In genomic region chr6:56021943-56022342, GRCh38 we compare ENCODE assay signal across 17 cellular contexts.
DNase-seq lines count a peak whose midpoint lies in the region; ATAC-seq and TF ChIP-seq lines count a peak whose summit lies in the region.
"Had no signal": no experiment of that assay in that cellular context is flagged by ENCODE, and none has a peak within 500 bp of the region (broad histone marks: within the 10 kb centered on the region; RNA-seq: fewer than 3 reads in every experiment).

No MANE protein-coding gene starts in this region.

- DNase-seq in IMR-90, result no peak
- peak; percentile 56 to 77 for DNase-seq in SJSA1 (ENCODE audit: low read depth in 1 of 2, low spot score in 2 of 2)
- DNase-seq in foreskin melanocyte, result peak; percentile 17
- no peak for DNase-seq in activated CD4-positive, alpha-beta T cell treated with anti-CD3 and anti-CD28 coated beads for 1 hour
- DNase-seq in DMS79 treated with DMSO at 0.1 percent for 48 hours (lab: John Stamatoyannopoulos, UW), result no peak
- no peak for DNase-seq in right atrium auricular region (ENCODE audit: low spot score)
- no peak for DNase-seq in transverse colon
- DNase-seq: activated CD4-positive, alpha-beta memory T cell treated with anti-CD3 and anti-CD28 coated beads, Interleukin-2, amount 10 ng/mL, durations not matched to agents 7 days and 5 days; activated T-cell treated with anti-CD3 and anti-CD28 coated beads, Interleukin-2, amount 50 U/mL, for 72 hours; effector memory CD8-positive, alpha-beta T cell; EL; gastrocnemius medialis; GOT3; natural killer cell had no signal

- no peak overlapping the region for H2BK20ac ChIP-seq in IMR-90 (ENCODE audit: low read depth, low read length)

- no peaks in the 10 kb centered on the region for H4K20me1 ChIP-seq in IMR-90 (ENCODE audit: insufficient read depth, low read length)
- H4K20me1 ChIP-seq: BLaER1 treated with 17β-estradiol and CSF1 and Interleukin-3, amounts not matched to agents 10 nM and 100 nM had no signal

- TF ChIP-seq EP300 in transverse colon (IDR thresholded peaks at IDR 0.05; ENCODE audit: low read depth), result no peak

- TF ChIP-seq CTCF in C4-2B (conservative IDR thresholded peaks at IDR 0.05), result peak; percentile 45
- 0 out of 2 replicates have a peak, but pooled peaks have one; percentile 14 for TF ChIP-seq CTCF in IMR-90 (conservative IDR thresholded peaks at IDR 0.05; ENCODE audit: low read depth, low read length)
- no peak for TF ChIP-seq CTCF in right atrium auricular region (IDR thresholded peaks at IDR 0.05)
- no peak for TF ChIP-seq CTCF in transverse colon (IDR thresholded peaks at IDR 0.05)

- H2AK5ac ChIP-seq in IMR-90 (ENCODE audit: low read depth, low read length), result no peak overlapping the region

- H3K4ac ChIP-seq in IMR-90 (ENCODE audit: low read depth, low read length), result no peak overlapping the region

- in situ Hi-C loops in IMR-90 (cut with MboI; ENCODE audit: low sequenced_read_pairs) (no loop called here), transverse colon (cut with MboI; ENCODE audit: low pct_ligation_motif_present in 1 of 4, low pct_unique_long_range_greater_than_20kb in 1 of 4, low sequenced_read_pairs in 3 of 4) (no loop called here)

- no peak overlapping the region for H2AFZ ChIP-seq in IMR-90 (replicated peaks; ENCODE audit: low read length, poor library complexity)

- no CpG with 5 or more reads among the region's 2 CpGs for WGBS in IMR-90 (ENCODE audit: extremely low coverage in 2 of 2, insufficient read length in 1 of 2), 2 experiments
- WGBS in transverse colon (ENCODE audit: low coverage in 1 of 2), 2 donors, result 65 to 86% methylated on average over 2 of the region's 2 CpGs

- TF ChIP-seq RAD21 in IMR-90 (IDR thresholded peaks at IDR 0.05; ENCODE audit: low read length), result no peak

- H3K4me3 ChIP-seq in IMR-90 (ENCODE audit: insufficient read depth, low read depth, low read length) (no peak overlapping the region), SJSA1 (no peak overlapping the region), right atrium auricular region (no peak overlapping the region), transverse colon (no peak overlapping the region)
- H3K4me3 ChIP-seq: BLaER1 treated with 17β-estradiol and CSF1 and Interleukin-3, amounts not matched to agents 10 nM and 100 nM; gastrocnemius medialis; lung had no signal

- TF ChIP-seq POLR2A in IMR-90 (IDR thresholded peaks at IDR 0.05; ENCODE audit: low read depth, low read length), result no peak
- no peak for TF ChIP-seq POLR2A in transverse colon (IDR thresholded peaks at IDR 0.05)

- H3K56ac ChIP-seq in IMR-90 (ENCODE audit: extremely low read depth, insufficient read depth, low read length), result no peak overlapping the region

- H3K36me3 ChIP-seq in IMR-90 (ENCODE audit: control insufficient read depth, insufficient read depth, low read length) (no peaks in the 10 kb centered on the region), SJSA1 (no peaks in the 10 kb centered on the region), right atrium auricular region (no peaks in the 10 kb centered on the region), transverse colon (no peaks in the 10 kb centered on the region)
- H3K36me3 ChIP-seq: BLaER1 treated with 17β-estradiol and CSF1 and Interleukin-3, amounts not matched to agents 10 nM and 100 nM; gastrocnemius medialis had no signal

- H3K9me1 ChIP-seq in IMR-90 (ENCODE audit: insufficient read depth, low read length), result no peaks in the 10 kb centered on the region

- H2BK120ac ChIP-seq in IMR-90 (ENCODE audit: low read depth, low read length), result no peak overlapping the region

- H3K4me1 ChIP-seq in IMR-90 (ENCODE audit: control insufficient read depth, insufficient read depth, low read length) (no peaks in the 10 kb centered on the region), SJSA1 (replicated peaks) (peaks cover 21% of the 10 kb centered on the region), right atrium auricular region (peaks cover 0 to 5% of the 10 kb centered on the region in 2 donors), transverse colon (no peaks in the 10 kb centered on the region)
- H3K4me1 ChIP-seq: gastrocnemius medialis had no signal

- no peak overlapping the region for H4K91ac ChIP-seq in IMR-90 (ENCODE audit: insufficient read depth, low read depth, low read length)

- H3K18ac ChIP-seq in IMR-90 (ENCODE audit: low read depth, low read length), result no peak overlapping the region

- H3K27ac ChIP-seq in C4-2B, result no peak overlapping the region
- H3K27ac ChIP-seq in IMR-90 (ENCODE audit: insufficient read depth, low read length), result no peak overlapping the region
- H3K27ac ChIP-seq in SJSA1, result peak overlapping the region; percentile 69
- no peak overlapping the region for H3K27ac ChIP-seq in right atrium auricular region
- no peak overlapping the region for H3K27ac ChIP-seq in transverse colon
- H3K27ac ChIP-seq: BLaER1 treated with 17β-estradiol and CSF1 and Interleukin-3, amounts not matched to agents 10 nM and 100 nM; gastrocnemius medialis had no signal

- H3K27me3 ChIP-seq in IMR-90 (ENCODE audit: control insufficient read depth, insufficient read depth, low read length) (no peaks in the 10 kb centered on the region; the same call in 1 of the 2 replicates), SJSA1 (replicated peaks) (no peaks in the 10 kb centered on the region), right atrium auricular region (no peaks in the 10 kb centered on the region), transverse colon (no peaks in the 10 kb centered on the region)
- H3K27me3 ChIP-seq: BLaER1 treated with 17β-estradiol and CSF1 and Interleukin-3, amounts not matched to agents 10 nM and 100 nM; gastrocnemius medialis had no signal

- no peaks in the 10 kb centered on the region for H3K79me1 ChIP-seq in IMR-90 (ENCODE audit: low read depth in 1 of 2, low read length in 2 of 2)

- no peak overlapping the region for H2BK5ac ChIP-seq in IMR-90 (ENCODE audit: low read depth, low read length, poor library complexity, severe bottlenecking)

- H3K23ac ChIP-seq in IMR-90 (ENCODE audit: low read depth, low read length), result no peak overlapping the region

- CTCF ChIA-PET in IMR-90 (lab: Yijun Ruan, JAX), result no interaction called here

- no TSS peak for BruUV-seq in IMR-90 (replicated peaks; lab: Mats Ljungman, UMichigan)

- H3K4me2 ChIP-seq in IMR-90 (ENCODE audit: low read depth, low read length), result no peak overlapping the region

- no peak overlapping the region for H2BK15ac ChIP-seq in IMR-90 (ENCODE audit: low read depth, low read length)

- no peak overlapping the region for H2AK9ac ChIP-seq in IMR-90 (replicated peaks; ENCODE audit: low read depth, low read length, poor library complexity)

- no peak overlapping the region for H4K5ac ChIP-seq in IMR-90 (ENCODE audit: low read depth, low read length)

- dilution Hi-C loops in IMR-90 (cut with HindIII; ENCODE audit: low sequenced_read_pairs, unreplicated experiment), result no loop called here

- POLR2A ChIA-PET in IMR-90 (lab: Charles Lee; ENCODE audit: unreplicated experiment), result no interaction called here

- no peak for ATAC-seq in IMR-90 (ENCODE audit: low read depth)
- ATAC-seq: activated T-cell treated with anti-CD3 and anti-CD28 coated beads, Interleukin-2, amount 50 U/mL, for 72 hours; effector memory CD8-positive, alpha-beta T cell; gastrocnemius medialis; natural killer cell had no signal

- H4K8ac ChIP-seq in IMR-90 (ENCODE audit: low read depth in 2 of 2, low read length in 2 of 2), result no peak overlapping the region

- no peak overlapping the region for H3K14ac ChIP-seq in IMR-90 (replicated peaks; ENCODE audit: low read depth, low read length)

- H3K9me3 ChIP-seq in IMR-90 (ENCODE audit: control insufficient read depth, insufficient read depth, low read length) (no peaks in the 10 kb centered on the region), SJSA1 (replicated peaks) (no peaks in the 10 kb centered on the region), right atrium auricular region (peaks cover 0 to 7% of the 10 kb centered on the region in 2 donors), transverse colon (no peaks in the 10 kb centered on the region)
- H3K9me3 ChIP-seq: gastrocnemius medialis had no signal

- intact Hi-C loops in IMR-90 (cut with micrococcal nuclease) (no loop called here), transverse colon (cut with DNase I; ENCODE audit: low total_unique reads) (no loop called here)

- H3K9ac ChIP-seq in IMR-90 (ENCODE audit: low read depth, low read length), result no peak overlapping the region
- H3K9ac ChIP-seq: BLaER1 treated with 17β-estradiol and CSF1 and Interleukin-3, amounts not matched to agents 10 nM and 100 nM had no signal

TF ChIP-seq in IMR-90, 13 proteins besides CTCF, POLR2A, EP300 and RAD21:
- TF ChIP-seq MAFK (IDR thresholded peaks at IDR 0.05; ENCODE audit: low read depth, low read length) (no peak), BHLHE40 (IDR thresholded peaks at IDR 0.05; ENCODE audit: low read depth, low read length) (no peak), CEBPB (IDR thresholded peaks at IDR 0.05; ENCODE audit: low read depth, low read length) (no peak), NFE2L2 (IDR thresholded peaks at IDR 0.05; ENCODE audit: low read depth, low read length) (no peak), MXI1 (IDR thresholded peaks at IDR 0.05; ENCODE audit: borderline replicate concordance, low read depth, low read length) (no peak), USF2 (IDR thresholded peaks at IDR 0.05; ENCODE audit: low read depth, low read length) (no peak), MAZ (IDR thresholded peaks at IDR 0.05; ENCODE audit: borderline replicate concordance, low read depth, low read length) (no peak), FOS (IDR thresholded peaks at IDR 0.05; ENCODE audit: low read depth, low read length) (no peak)

Comparison
In these comparisons a context has a peak if more than half of its experiments do, and no peak if none do; other contexts are left out.
1. CTCF ChIP-seq: peak in C4-2B (single experiment) and IMR-90 (single experiment); none in right atrium auricular region (0 of 2) and transverse colon (0 of 5).
2. DNase-seq: peak in SJSA1 (2 of 2) and foreskin melanocyte (single experiment); none in IMR-90 (single experiment), activated CD4-positive, alpha-beta T cell treated with anti-CD3 and anti-CD28 coated beads for 1 hour (single experiment), DMS79 treated with DMSO at 0.1 percent for 48 hours (single experiment), right atrium auricular region (single experiment) and transverse colon (single experiment).